In genomic region chr4:180418819-180419531, GRCh38 we compare ENCODE assay signal across 9 cellular contexts.
"Had no signal": no experiment of that assay in that cellular context is flagged by ENCODE, and none has a peak within 500 bp of the region (broad histone marks: within the 10 kb centered on the region; RNA-seq: fewer than 3 reads in every experiment).

No MANE protein-coding gene starts in this region.

- H3K27ac Mint-ChIP-seq: H9, IgD-negative memory B cell had no signal

- H3K36me3 Mint-ChIP-seq: IgD-negative memory B cell had no signal

- H3K27me3 Mint-ChIP-seq: IgD-negative memory B cell had no signal

- H3K27ac ChIP-seq: GM23248, HL-60, KMS-11 had no signal

- DNase-seq: GM23248, H9, HCEC 1CT, KBM-7 had no signal

- H3K9me3 Mint-ChIP-seq: H9 had no signal

- H2AFZ ChIP-seq: GM23248 had no signal

- H3K4me3 Mint-ChIP-seq: H9, IgD-negative memory B cell had no signal

- H3K4me2 ChIP-seq: KMS-11 had no signal

- FAIRE-seq: H1, H54 had no signal

- H3K9ac ChIP-seq: GM23248, KMS-11 had no signal

- H3K4me1 Mint-ChIP-seq: H9, IgD-negative memory B cell had no signal

- H3K4me3 ChIP-seq: GM23248 had no signal
